In genomic region chr3:136375800-136376199, GRCh38 we compare ENCODE assay signal across 1 cellular context.
TF ChIP-seq lines count a peak whose summit lies in the region.

No MANE protein-coding gene starts in this region.

TF ChIP-seq in HEK293, 187 proteins besides CTCF, POLR2A, EP300 and RAD21 (continued from another document):
- peak; percentile 74 for TF ChIP-seq ZBTB11 (tag by site-specific recombination; conservative IDR thresholded peaks at IDR 0.05; ENCODE audit: low read depth)
- 0 out of 2 replicates have a peak, but pooled peaks have one; percentile 19 for TF ChIP-seq ZNF580 (tag by site-specific recombination; IDR thresholded peaks at IDR 0.05)
- TF ChIP-seq ZNF266 (tag by site-specific recombination; IDR thresholded peaks at IDR 0.05; ENCODE audit: low read depth): 0 out of 2 replicates have a peak, but pooled peaks have one; percentile 46
- peak; percentile 26 for TF ChIP-seq ZNF654 (tag by site-specific recombination; IDR thresholded peaks at IDR 0.05; ENCODE audit: low read depth)
- 0 out of 2 replicates have a peak, but pooled peaks have one; percentile 9 for TF ChIP-seq ZNF341 (tag by site-specific recombination; IDR thresholded peaks at IDR 0.05; ENCODE audit: low read depth)
- TF ChIP-seq MYNN (tag by site-specific recombination; IDR thresholded peaks at IDR 0.05; ENCODE audit: borderline replicate concordance): peak; percentile 24; the same call in 1 of the 2 replicates
- TF ChIP-seq ZNF623 (tag by site-specific recombination; IDR thresholded peaks at IDR 0.05): peak; percentile 68
- TF ChIP-seq REST (tag by site-specific recombination; IDR thresholded peaks at IDR 0.05): peak; percentile 44; the same call in 1 of the 2 replicates
- peak; percentile 69 for TF ChIP-seq ZBTB8A (tag by site-specific recombination; IDR thresholded peaks at IDR 0.05)
- peak; percentile 62; the same call in 1 of the 2 replicates for TF ChIP-seq ZNF664 (tag by site-specific recombination; IDR thresholded peaks at IDR 0.05)
